14 cellular contexts compared by ENCODE assay signal in the genomic region with DNA sequence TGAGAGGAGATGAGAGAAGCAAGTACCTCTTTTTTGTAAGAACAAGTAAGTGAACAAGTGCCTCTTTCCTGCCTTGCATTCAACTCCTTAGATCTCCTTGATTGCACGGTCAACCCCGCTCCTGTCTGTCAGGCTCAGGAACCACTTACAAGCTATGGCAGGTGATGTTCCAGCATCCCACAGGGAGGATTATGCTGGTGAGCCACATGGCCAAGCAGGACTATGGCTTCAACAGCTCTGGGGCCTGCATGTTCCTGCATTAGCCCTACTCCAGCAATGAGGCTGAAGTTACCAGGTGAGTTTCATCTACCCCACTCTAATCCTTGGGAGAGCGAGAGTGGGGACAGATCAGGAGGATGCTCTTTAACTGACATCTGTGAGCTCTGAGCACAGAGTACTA.
"Had no signal": no experiment of that assay in that cellular context is flagged by ENCODE, and none has a peak within 500 bp of the region (broad histone marks: within the 10 kb centered on the region; RNA-seq: fewer than 3 reads in every experiment).

No MANE protein-coding gene starts in this region.

- H3K27me3 Mint-ChIP-seq: central memory CD8-positive, alpha-beta T cell; memory B cell; stimulated activated memory B cell treated with anti-CD40 and anti-IgM and Interleukin-4, amounts not matched to agents 10 μg/mL and 1 μg/mL and 100 μg/mL, for 72 hours; stimulated activated naive CD8-positive, alpha-beta T cell treated with anti-CD3 and anti-CD28 coated beads, Interleukin-15, Interleukin-2, amounts not matched to agents 100 ng/mL and 50 ng/mL, for 24 hours had no signal

- ATAC-seq: gastrocnemius medialis; heart right ventricle; left lung; lower lobe of right lung; stimulated activated memory B cell treated with anti-CD40 and anti-IgM and Interleukin-4, amounts not matched to agents 10 μg/mL and 1 μg/mL and 100 μg/mL, for 72 hours had no signal

- H3K9me3 Mint-ChIP-seq: central memory CD8-positive, alpha-beta T cell; memory B cell; stimulated activated memory B cell treated with anti-CD40 and anti-IgM and Interleukin-4, amounts not matched to agents 10 μg/mL and 1 μg/mL and 100 μg/mL, for 72 hours; stimulated activated naive CD8-positive, alpha-beta T cell treated with anti-CD3 and anti-CD28 coated beads, Interleukin-15, Interleukin-2, amounts not matched to agents 100 ng/mL and 50 ng/mL, for 24 hours had no signal

- H3K4me3 Mint-ChIP-seq: central memory CD8-positive, alpha-beta T cell; memory B cell; stimulated activated memory B cell treated with anti-CD40 and anti-IgM and Interleukin-4, amounts not matched to agents 10 μg/mL and 1 μg/mL and 100 μg/mL, for 72 hours; stimulated activated naive CD8-positive, alpha-beta T cell treated with anti-CD3 and anti-CD28 coated beads, Interleukin-15, Interleukin-2, amounts not matched to agents 100 ng/mL and 50 ng/mL, for 24 hours had no signal

- H3K27ac Mint-ChIP-seq: memory B cell; stimulated activated memory B cell treated with anti-CD40 and anti-IgM and Interleukin-4, amounts not matched to agents 10 μg/mL and 1 μg/mL and 100 μg/mL, for 72 hours; stimulated activated naive CD8-positive, alpha-beta T cell treated with anti-CD3 and anti-CD28 coated beads, Interleukin-15, Interleukin-2, amounts not matched to agents 100 ng/mL and 50 ng/mL, for 24 hours had no signal

- DNase-seq: effector memory CD4-positive, alpha-beta T cell; gastrocnemius medialis; heart right ventricle; left lung; lower lobe of right lung; midbrain; posterior cingulate gyrus; stimulated activated CD4-positive, alpha-beta T cell treated with anti-CD3 and anti-CD28 coated beads, Interleukin-4, amount 100 ng/mL, for 1 hour; stimulated activated CD8-positive, alpha-beta memory T cell treated with anti-CD3 and anti-CD28 coated beads, Interleukin-4, amount 100 ng/mL, for 48 hours; testis had no signal
